Comparison of ENCODE assay signal across 8 cellular contexts in genomic region chr19:55579766-55580621, GRCh38.
DNase-seq lines count a peak whose midpoint lies in the region; FAIRE-seq and TF ChIP-seq lines count a peak whose summit lies in the region.

No MANE protein-coding gene starts in this region.

- peak overlapping the region; percentile 57 for H3K4me2 ChIP-seq in SU-DHL-6 (ENCODE audit: low read depth, low read length, poor library complexity, severe bottlenecking)
- no peak overlapping the region for H3K4me2 ChIP-seq in MM.1S (ENCODE audit: low read depth, low read length)

- peak; percentile 12 for FAIRE-seq in GM18507 (lab: Jason Lieb, UNC)

- H4K20me1 ChIP-seq in SU-DHL-6 (ENCODE audit: low read depth, low read length) (no peaks in the 10 kb centered on the region), MM.1S (ENCODE audit: insufficient read depth, low read length) (no peaks in the 10 kb centered on the region)

- TF ChIP-seq CTCF in SU-DHL-6 (IDR thresholded peaks at IDR 0.05; ENCODE audit: insufficient read depth, low read length, poor library complexity, severe bottlenecking) (no peak), nephron progenitor cell (IDR thresholded peaks at IDR 0.05) (no peak), MM.1S (IDR thresholded peaks at IDR 0.05; ENCODE audit: low read length) (no peak)

- H3K9me3 ChIP-seq in SU-DHL-6 (ENCODE audit: insufficient read depth, low read length) (no peaks in the 10 kb centered on the region), MM.1S (replicated peaks; ENCODE audit: insufficient read depth, low read length) (no peaks in the 10 kb centered on the region)

- H2AFZ ChIP-seq in SU-DHL-6 (ENCODE audit: low read depth, low read length, severe bottlenecking) = peak overlapping the region; percentile 90
- no peak overlapping the region for H2AFZ ChIP-seq in MM.1S (ENCODE audit: low read length)

- H3K36me3 Mint-ChIP-seq in nephron progenitor cell (ENCODE audit: low read depth) = peaks cover 27% of the 10 kb centered on the region

- peaks cover 37% of the 10 kb centered on the region for H3K4me1 Mint-ChIP-seq in nephron progenitor cell

- H3K4me3 ChIP-seq in SU-DHL-6 (ENCODE audit: insufficient read depth, low read length, poor library complexity, severe bottlenecking) (peak overlapping the region; percentile 87), MM.1S (ENCODE audit: low read length) (no peak overlapping the region)

- H3K9me2 ChIP-seq in SU-DHL-6 (replicated peaks; ENCODE audit: insufficient read depth, low read length) (no peaks in the 10 kb centered on the region), MM.1S (replicated peaks; ENCODE audit: insufficient read depth, low read length) (no peaks in the 10 kb centered on the region)

- peak; percentile 53 for DNase-seq in AG08396 (ENCODE audit: low spot score)
- DNase-seq in GM18507 (ENCODE audit: extremely low spot score, insufficient read length, low read depth) = no peak
- peak; percentile 44 for DNase-seq in fibroblast of gingiva (ENCODE audit: low read depth)
- peak; percentile 56 for DNase-seq in nephron progenitor cell
- DNase-seq in MM.1S = no peak
- DNase-seq in NCI-H128 (lab: John Stamatoyannopoulos, UW; ENCODE audit: unreplicated experiment) = no peak
- no peak for DNase-seq in activated effector memory CD4-positive, alpha-beta T cell treated with anti-CD3 and anti-CD28 coated beads, Interleukin-2, amount 50 U/mL, for 16 hours

- H3K79me2 ChIP-seq in SU-DHL-6 (ENCODE audit: insufficient read depth, low read length) (no peaks in the 10 kb centered on the region), MM.1S (ENCODE audit: low read length) (no peaks in the 10 kb centered on the region)

- H3K9ac ChIP-seq in SU-DHL-6 (ENCODE audit: low read length) = peak overlapping the region; percentile 81
- no peak overlapping the region for H3K9ac ChIP-seq in MM.1S (ENCODE audit: low read length)

- peak overlapping the region; percentile 37 for H3K27ac ChIP-seq in SU-DHL-6 (ENCODE audit: low read depth, low read length)
- H3K27ac ChIP-seq in MM.1S (ENCODE audit: low read length) = no peak overlapping the region

- no peaks in the 10 kb centered on the region for H3K9me3 Mint-ChIP-seq in nephron progenitor cell

- H3F3A ChIP-seq in SU-DHL-6 (ENCODE audit: insufficient read depth) (0 out of 2 replicates have a peak, but pooled peaks cover 3% of the 10 kb centered on the region), MM.1S (ENCODE audit: insufficient read depth, low read length) (no peaks in the 10 kb centered on the region)

- H3K27me3 ChIP-seq in SU-DHL-6 (ENCODE audit: low read length) (no peaks in the 10 kb centered on the region), MM.1S (replicated peaks; ENCODE audit: insufficient read depth, low read length) (peaks cover 57% of the 10 kb centered on the region)

- peak overlapping the region; percentile 83 for H3K27ac Mint-ChIP-seq in nephron progenitor cell

- peak overlapping the region; percentile 95 for H3K4me3 Mint-ChIP-seq in nephron progenitor cell

- no peaks in the 10 kb centered on the region for H3K4me1 ChIP-seq in MM.1S (ENCODE audit: low read length)

- no peaks in the 10 kb centered on the region for H3K27me3 Mint-ChIP-seq in nephron progenitor cell (ENCODE audit: low read depth, poor library complexity)

- H3K36me3 ChIP-seq in SU-DHL-6 (ENCODE audit: low read length) = no peaks in the 10 kb centered on the region
- H3K36me3 ChIP-seq in MM.1S (replicated peaks; ENCODE audit: insufficient read depth, low read length) = no peaks in the 10 kb centered on the region

Comparison
In these comparisons a context has a peak if more than half of its experiments do, and no peak if none do; other contexts are left out.
1. DNase-seq: peak in AG08396 (single experiment), fibroblast of gingiva (single experiment) and nephron progenitor cell (single experiment); none in GM18507 (single experiment), MM.1S (single experiment), NCI-H128 (single experiment) and activated effector memory CD4-positive, alpha-beta T cell treated with anti-CD3 and anti-CD28 coated beads, Interleukin-2, amount 50 U/mL, for 16 hours (single experiment).